ENCODE assay signal across 1 cellular context in genomic region chr1:157124855-157125254, GRCh38.
TF ChIP-seq lines count a peak whose summit lies in the region.

No MANE protein-coding gene starts in this region.

TF ChIP-seq in endothelial cell of umbilical vein, 7 proteins besides CTCF, POLR2A, EP300 and RAD21 (continued from another document):
- TF ChIP-seq MAX (IDR thresholded peaks at IDR 0.05; ENCODE audit: insufficient read depth, insufficient read length) (no peak), POLR2AphosphoS5 (IDR thresholded peaks at IDR 0.05; ENCODE audit: insufficient read depth, low read depth, low read length) (no peak), JUN (IDR thresholded peaks at IDR 0.05; ENCODE audit: borderline replicate concordance, insufficient read depth, insufficient read length, low read depth) (no peak), GATA2 (IDR thresholded peaks at IDR 0.05; ENCODE audit: insufficient read depth, insufficient read length, low read depth, low read length) (no peak)
